In genomic region chr6:29887330-29887818, GRCh38 we compare ENCODE assay signal across 8 cellular contexts. TPM values are rescaled to one million over a fixed set of nuclear protein-coding genes. Genes with fewer than 3 reads are reported as not detected.
DNase-seq lines count a peak whose midpoint lies in the region; ATAC-seq and TF ChIP-seq lines count a peak whose summit lies in the region.

No MANE protein-coding gene starts in this region.

- H3K23ac ChIP-seq in mesenchymal stem cell (ENCODE audit: low read length in 2 of 2) = no peak overlapping the region

- H3K9me3 ChIP-seq in ectodermal cell (ENCODE audit: control insufficient read depth, low read length) (no peaks in the 10 kb centered on the region), mesenchymal stem cell (ENCODE audit: control insufficient read depth, low read length) (no peaks in the 10 kb centered on the region), thymus (ENCODE audit: control insufficient read depth) (no peaks in the 10 kb centered on the region)

- peaks cover 18% of the 10 kb centered on the region for H3K4me1 Mint-ChIP-seq in activated B cell treated with CpG ODN at 0.5 μM for 24 hours

- no peak overlapping the region for H3K4ac ChIP-seq in mesenchymal stem cell (ENCODE audit: low read depth in 1 of 2, low read length in 2 of 2)

- peak overlapping the region; percentile 84 for H3K4me3 Mint-ChIP-seq in activated B cell treated with CpG ODN at 0.5 μM for 24 hours

- H2BK120ac ChIP-seq in mesenchymal stem cell (ENCODE audit: low read depth, low read length) = no peak overlapping the region

- ATAC-seq in HG03196 (IDR thresholded peaks at IDR 0.05; ENCODE audit: unreplicated experiment) = peak; percentile 31
- peak; percentile 37 for ATAC-seq in activated B cell treated with CpG ODN at 0.5 μM for 24 hours (ENCODE audit: low read depth)

- H3K9me3 Mint-ChIP-seq in activated B cell treated with CpG ODN at 0.5 μM for 24 hours = peaks cover 2% of the 10 kb centered on the region

- no peak overlapping the region for H2AK5ac ChIP-seq in mesenchymal stem cell (ENCODE audit: low read length, severe bottlenecking)

- no peaks in the 10 kb centered on the region for H3K36me3 ChIP-seq in ectodermal cell (ENCODE audit: control insufficient read depth, insufficient read depth, low read length)
- peaks cover 0 to 4% of the 10 kb centered on the region in 2 experiments for H3K36me3 ChIP-seq in mesenchymal stem cell (ENCODE audit: control insufficient read depth in 1 of 2, insufficient read depth in 2 of 2, low read depth in 1 of 2, low read length in 2 of 2)
- H3K36me3 ChIP-seq in thymus (ENCODE audit: control insufficient read depth, insufficient read depth) = no peaks in the 10 kb centered on the region

- H3K27me3 ChIP-seq in ectodermal cell (ENCODE audit: control insufficient read depth, insufficient read depth, low read length, poor library complexity, severe bottlenecking) (peaks cover 32% of the 10 kb centered on the region), mesenchymal stem cell (ENCODE audit: control insufficient read depth in 1 of 2, insufficient read depth in 1 of 2, low read length in 2 of 2) (peaks cover 0 to 6% of the 10 kb centered on the region in 2 experiments), thymus (ENCODE audit: control insufficient read depth, insufficient read depth) (peaks cover 11% of the 10 kb centered on the region)

- no peak overlapping the region for H3K18ac ChIP-seq in mesenchymal stem cell (ENCODE audit: low read depth in 1 of 2, low read length in 2 of 2)

- H3K36me3 Mint-ChIP-seq in activated B cell treated with CpG ODN at 0.5 μM for 24 hours (ENCODE audit: low read depth) = peaks cover 6% of the 10 kb centered on the region

- no peak overlapping the region for H2BK12ac ChIP-seq in mesenchymal stem cell (ENCODE audit: low read length in 2 of 2)

- CTCF ChIA-PET in activated B cell treated with CpG ODN at 0.5 μM for 24 hours (lab: Charles Lee) = no interaction called here

- WGBS in ectodermal cell, 2 experiments = 9% methylated on average over 22 to 28 of the region's 28 CpGs
- 20% methylated on average over 25 of the region's 28 CpGs for WGBS in mesenchymal stem cell
- 6% methylated on average over 28 of the region's 28 CpGs for WGBS in thymus

- H3K79me1 ChIP-seq in mesenchymal stem cell (replicated peaks; ENCODE audit: low read length, poor library complexity, severe bottlenecking) = no peaks in the 10 kb centered on the region

- H2BK15ac ChIP-seq in mesenchymal stem cell (ENCODE audit: low read depth, poor library complexity, severe bottlenecking) = peak overlapping the region; percentile 26

- H3K9ac ChIP-seq in mesenchymal stem cell (ENCODE audit: low read length) = peak overlapping the region; percentile 90

- peak overlapping the region; percentile 82 for H2AFZ ChIP-seq in mesenchymal stem cell (ENCODE audit: low read depth, low read length)

- no peak overlapping the region for H4K91ac ChIP-seq in mesenchymal stem cell (ENCODE audit: low read length)

- intact Hi-C loops in activated B cell treated with CpG ODN at 0.5 μM for 24 hours (cut with micrococcal nuclease) = loop anchor here (1.0 kb wide), 1 partner anchor 55 kb away; the partner anchor contains the start of gene HLA-A

- peak; percentile 10 for DNase-seq in stimulated activated CD4-positive, alpha-beta T cell treated with anti-CD3 and anti-CD28 coated beads, Interleukin-12 subunit alpha, Interleukin-12 subunit beta, amount 100 ng/mL, for 4 hours
- no peak for DNase-seq in stimulated activated CD4-positive, alpha-beta T cell treated with anti-CD3 and anti-CD28 coated beads, Interleukin-1b, Interleukin-23, amount 100 ng/mL, for 48 hours
- DNase-seq in activated B cell treated with CpG ODN at 0.5 μM for 24 hours = peak; percentile 25
- DNase-seq in mesenchymal stem cell = peak; percentile 44
- DNase-seq in NCI-H82 treated with DMSO at 0.1 percent for 48 hours (lab: John Stamatoyannopoulos, UW; ENCODE audit: unreplicated experiment) = no peak

- H3K4me1 ChIP-seq in ectodermal cell (ENCODE audit: control insufficient read depth, insufficient read depth, low read length) = no peaks in the 10 kb centered on the region
- peaks cover 9% of the 10 kb centered on the region for H3K4me1 ChIP-seq in mesenchymal stem cell (ENCODE audit: control insufficient read depth, insufficient read depth, low read depth, low read length)
- peaks cover 3% of the 10 kb centered on the region for H3K4me1 ChIP-seq in thymus (ENCODE audit: control insufficient read depth, insufficient read depth, low read length)

- no peak overlapping the region for H2BK5ac ChIP-seq in mesenchymal stem cell (ENCODE audit: low read depth, low read length, poor library complexity, severe bottlenecking)

- no peaks in the 10 kb centered on the region for H3K27me3 Mint-ChIP-seq in activated B cell treated with CpG ODN at 0.5 μM for 24 hours

- peak overlapping the region; percentile 31 for H3K4me3 ChIP-seq in ectodermal cell (ENCODE audit: insufficient read depth, low read depth, low read length)
- H3K4me3 ChIP-seq in mesenchymal stem cell (ENCODE audit: insufficient read depth in 1 of 2, low read depth in 1 of 2, low read length in 2 of 2) = peak overlapping the region; percentile 65 to 80
- H3K4me3 ChIP-seq in thymus (ENCODE audit: low read length) = peak overlapping the region; percentile 69

- TF ChIP-seq CTCF in activated B cell treated with CpG ODN at 0.5 μM for 24 hours (IDR thresholded peaks at IDR 0.05) = no peak

- POLR2A ChIA-PET in activated B cell treated with CpG ODN at 0.5 μM for 24 hours (lab: Charles Lee) = interaction anchor here (1.2 to 1.4 kb wide), 3 partner anchors 39 to 79 kb away, joined by 3 to 7 read pairs (median 7); partner anchors contain the start of gene HLA-A

- peak overlapping the region; percentile 89 for H3K27ac Mint-ChIP-seq in activated B cell treated with CpG ODN at 0.5 μM for 24 hours

- H3K14ac ChIP-seq in mesenchymal stem cell (ENCODE audit: low read length in 2 of 2) = no peak overlapping the region

- H3K27ac ChIP-seq in ectodermal cell (ENCODE audit: insufficient read depth, low read depth, low read length, poor library complexity, severe bottlenecking) (no peak overlapping the region), mesenchymal stem cell (ENCODE audit: low read length, poor library complexity, severe bottlenecking) (no peak overlapping the region), thymus (ENCODE audit: low read depth) (peak overlapping the region; percentile 82)

- H3K4me2 ChIP-seq in mesenchymal stem cell (ENCODE audit: low read length, poor library complexity, severe bottlenecking) = peak overlapping the region; percentile 95

- no peak overlapping the region for H4K8ac ChIP-seq in mesenchymal stem cell (ENCODE audit: low read length)

RNA-seq across cellular contexts. Expression of gene HLA-A, which starts 55.0 kb away (rescaled TPM):
- total RNA-seq in activated B cell treated with CpG ODN at 0.5 μM for 24 hours = 1,592 and 1,608 TPM in 2 replicates
- 119 TPM for polyA plus RNA-seq in ectodermal cell (2013, experiment 1 of 4)
- 117 TPM for polyA plus RNA-seq in ectodermal cell (2013, experiment 2 of 4)
- polyA plus RNA-seq in ectodermal cell (2013, experiment 3 of 4) = 71.7 TPM
- polyA plus RNA-seq in ectodermal cell (2013, experiment 4 of 4) = 81.8 TPM
- polyA plus RNA-seq in mesenchymal stem cell (2013, experiment 1 of 2) = 501 TPM
- polyA plus RNA-seq in mesenchymal stem cell (2013, experiment 2 of 2) = 521 TPM
- 1,655 TPM for polyA plus RNA-seq in thymus

RNA-seq across cellular contexts. Expression of gene HLA-G, which starts 59.7 kb away (rescaled TPM):
- total RNA-seq in activated B cell treated with CpG ODN at 0.5 μM for 24 hours = 5.4 and 8.5 TPM in 2 replicates
- not detected for polyA plus RNA-seq in ectodermal cell (2013, experiment 1 of 4)
- polyA plus RNA-seq in ectodermal cell (2013, experiment 2 of 4) = not detected
- not detected for polyA plus RNA-seq in ectodermal cell (2013, experiment 3 of 4)
- polyA plus RNA-seq in ectodermal cell (2013, experiment 4 of 4) = not detected
- polyA plus RNA-seq in mesenchymal stem cell (2013, experiment 1 of 2) = not detected
- not detected for polyA plus RNA-seq in mesenchymal stem cell (2013, experiment 2 of 2)
- polyA plus RNA-seq in thymus = 6.3 TPM

Comparison
In these comparisons a context has a peak if more than half of its experiments do, and no peak if none do; other contexts are left out.
1. DNase-seq: peak in stimulated activated CD4-positive, alpha-beta T cell treated with anti-CD3 and anti-CD28 coated beads, Interleukin-12 subunit alpha, Interleukin-12 subunit beta, amount 100 ng/mL, for 4 hours (single experiment), activated B cell treated with CpG ODN at 0.5 μM for 24 hours (single experiment) and mesenchymal stem cell (single experiment); none in stimulated activated CD4-positive, alpha-beta T cell treated with anti-CD3 and anti-CD28 coated beads, Interleukin-1b, Interleukin-23, amount 100 ng/mL, for 48 hours (single experiment) and NCI-H82 treated with DMSO at 0.1 percent for 48 hours (single experiment).
2. Peak in every context shown above with its lines, with median percentiles within 50 percentile points of each other: H3K4me3 ChIP-seq.